Comparison of ENCODE assay signal across 6 cellular contexts in genomic region chr12:6871052-6871957, GRCh38. TPM values are rescaled to one million over a fixed set of nuclear protein-coding genes. Genes with fewer than 3 reads are reported as not detected.
DNase-seq lines count a peak whose midpoint lies in the region; ATAC-seq and TF ChIP-seq lines count a peak whose summit lies in the region.

No MANE protein-coding gene starts in this region.

- intact Hi-C loops in right lobe of liver (cut with DNase I), result no loop called here

- ATAC-seq in right lobe of liver (peak in 1 of 4 donors; percentile 2), GM19324 (IDR thresholded peaks at IDR 0.05; ENCODE audit: low FRiP score, unreplicated experiment) (no peak)

- peak overlapping the region in 1 of 3 donors; percentile 70 for H3K4me3 ChIP-seq in right lobe of liver

- H3K27me3 ChIP-seq in right lobe of liver, result no peaks in the 10 kb centered on the region

- H3K4me1 ChIP-seq in right lobe of liver, result peaks cover 0 to 38% (median 12%) of the 10 kb centered on the region in 4 donors

- no peaks in the 10 kb centered on the region for H3K9me3 ChIP-seq in right lobe of liver

- no peak for TF ChIP-seq POLR2A in right lobe of liver (IDR thresholded peaks at IDR 0.05)

- peaks cover 0 to 22% (median 12%) of the 10 kb centered on the region in 4 donors for H3K36me3 ChIP-seq in right lobe of liver

- TF ChIP-seq CTCF in right lobe of liver (IDR thresholded peaks at IDR 0.05), result no peak

- H3K27ac ChIP-seq in right lobe of liver, result peak overlapping the region in 1 of 3 donors; percentile 59

- DNase-seq in activated naive CD4-positive, alpha-beta T cell treated with Interleukin-2 at 50 U/mL for 16 hours, result peak; percentile 34
- no peak for DNase-seq in activated naive CD4-positive, alpha-beta T cell (lab: John Stamatoyannopoulos, UW)
- DNase-seq in activated CD8-positive, alpha-beta memory T cell treated with anti-CD3 and anti-CD28 coated beads, Interleukin-2, amount 50 U/mL, for 48 hours, result peak; percentile 75
- DNase-seq in right lobe of liver (peak in 2 of 3 donors; percentile 54 to 55), AG08395 (ENCODE audit: low spot score) (no peak)

- 61% methylated on average over 6 of the region's 12 CpGs for WGBS in right lobe of liver (ENCODE audit: insufficient coverage, low coverage, low lambda C conversion rate, missing lambda C conversion rate)

RNA-seq across cellular contexts. Expression of gene SPSB2, which starts 1.8 kb away (rescaled TPM):
- total RNA-seq in right lobe of liver, result 1 to 10 TPM; 1.7 to 5.3 (median 3.6) TPM

RNA-seq across cellular contexts. Expression of gene TPI1, which starts 4.0 kb away (rescaled TPM):
- total RNA-seq in right lobe of liver, result 100 to 1,000 TPM; 265 to 400 (median 331) TPM

RNA-seq across cellular contexts. Expression of gene USP5, which starts 19.4 kb away (rescaled TPM):
- 10 to 100 TPM; 38.2 to 59.5 (median 42.6) TPM for total RNA-seq in right lobe of liver

RNA-seq across cellular contexts. Expression of gene CDCA3, which starts 20.2 kb away (rescaled TPM):
- total RNA-seq in right lobe of liver, result 1 to 10 TPM in 4 of 6 experiments, under 1 TPM in 2; 0.62 to 1.7 (median 1.3) TPM

RNA-seq across cellular contexts. Expression of gene GNB3, which starts 30.6 kb away (rescaled TPM):
- total RNA-seq in right lobe of liver, result under 1 TPM in 4 of 6 experiments, not detected in 2; 0.17 to 0.51 (median 0.43) TPM

Comparison
In these comparisons a context has a peak if more than half of its experiments do, and no peak if none do; other contexts are left out.
1. DNase-seq: peak in activated naive CD4-positive, alpha-beta T cell treated with Interleukin-2 at 50 U/mL for 16 hours (single experiment), activated CD8-positive, alpha-beta memory T cell treated with anti-CD3 and anti-CD28 coated beads, Interleukin-2, amount 50 U/mL, for 48 hours (single experiment) and right lobe of liver (2 of 3); none in activated naive CD4-positive, alpha-beta T cell (0 of 4) and AG08395 (single experiment).